In genomic region chr5:179371681-179372675, GRCh38 we compare ENCODE assay signal across 13 cellular contexts. TPM values are rescaled to one million over a fixed set of nuclear protein-coding genes. Genes with fewer than 3 reads are reported as not detected.
A peak's percentile ranks its signal among the peaks of the same experiment; 100 is the strongest.
DNase-seq lines count a peak whose midpoint lies in the region; ATAC-seq, FAIRE-seq and TF ChIP-seq lines count a peak whose summit lies in the region.
"Had no signal": no experiment of that assay in that cellular context is flagged by ENCODE, and none has a peak within 500 bp of the region (broad histone marks: within the 10 kb centered on the region; RNA-seq: fewer than 3 reads in every experiment).

No MANE protein-coding gene starts in this region.

- H3K9me3 ChIP-seq in left ventricle myocardium inferior (replicated peaks) (no peaks in the 10 kb centered on the region), kidney (ENCODE audit: control insufficient read depth in 1 of 2, low read length in 2 of 2) (no peaks in the 10 kb centered on the region), upper lobe of right lung (no peaks in the 10 kb centered on the region)
- H3K9me3 ChIP-seq: neutrophil, thoracic aorta had no signal

- H3K27ac ChIP-seq in left ventricle myocardium inferior (replicated peaks) (no peak overlapping the region), kidney (ENCODE audit: low read depth in 2 of 2, low read length in 2 of 2) (no peak overlapping the region), upper lobe of right lung (no peak overlapping the region)
- H3K27ac ChIP-seq: hepatocyte, neutrophil, thoracic aorta had no signal

- H3K9ac ChIP-seq in kidney (ENCODE audit: low read length in 2 of 2) = no peak overlapping the region

- no peaks in the 10 kb centered on the region for H3K4me1 ChIP-seq in left ventricle myocardium inferior
- no peaks in the 10 kb centered on the region for H3K4me1 ChIP-seq in kidney (ENCODE audit: control insufficient read depth in 1 of 2, insufficient read depth in 1 of 2, low read depth in 1 of 2, low read length in 2 of 2)
- no peaks in the 10 kb centered on the region for H3K4me1 ChIP-seq in upper lobe of right lung

- H3K27me3 ChIP-seq in left ventricle myocardium inferior (ENCODE audit: low read depth) (peaks cover 29% of the 10 kb centered on the region), upper lobe of right lung (no peaks in the 10 kb centered on the region)
- H3K27me3 ChIP-seq: hepatocyte, neutrophil had no signal

- TF ChIP-seq CTCF in left ventricle myocardium inferior (IDR thresholded peaks at IDR 0.05; ENCODE audit: borderline replicate concordance) (no peak), kidney (IDR thresholded peaks at IDR 0.05; ENCODE audit: borderline replicate concordance, extremely low read depth, insufficient read depth) (no peak), upper lobe of right lung (IDR thresholded peaks at IDR 0.05) (no peak)

- DNase-seq in cardiac septum (ENCODE audit: low spot score) (peak; percentile 64), left ventricle myocardium inferior (no peak), NCI-H748 treated with DMSO at 0.1 percent for 48 hours (lab: John Stamatoyannopoulos, UW) (peak; percentile 77), kidney (peak; percentile 39), upper lobe of right lung (peak; percentile 55), GM19239 (ENCODE audit: insufficient read length, low spot score) (no peak), NCI-H2227 (lab: John Stamatoyannopoulos, UW; ENCODE audit: unreplicated experiment) (no peak), Right ventricle myocardium superior (no peak)
- DNase-seq: activated naive CD8-positive, alpha-beta T cell treated with anti-CD3 and anti-CD28 coated beads, Interleukin-2, amount 10 ng/mL, durations not matched to agents 7 days and 5 days had no signal

- H3K36me3 ChIP-seq in left ventricle myocardium inferior (no peaks in the 10 kb centered on the region), kidney (ENCODE audit: control insufficient read depth in 1 of 2, insufficient read depth in 2 of 2, low read length in 2 of 2) (no peaks in the 10 kb centered on the region), upper lobe of right lung (no peaks in the 10 kb centered on the region)
- H3K36me3 ChIP-seq: neutrophil, thoracic aorta had no signal

- no peak for FAIRE-seq in kidney (lab: Jason Lieb, UNC)
- no peak for FAIRE-seq in GM19239 (lab: Jason Lieb, UNC)
- FAIRE-seq: H1 had no signal

- H3K4me3 ChIP-seq in left ventricle myocardium inferior = no peak overlapping the region
- no peak overlapping the region for H3K4me3 ChIP-seq in kidney (ENCODE audit: low read length in 2 of 2)
- no peak overlapping the region for H3K4me3 ChIP-seq in upper lobe of right lung
- H3K4me3 ChIP-seq: hepatocyte, thoracic aorta had no signal

- ATAC-seq in upper lobe of right lung (no peak), Right ventricle myocardium superior (ENCODE audit: poor library complexity) (no peak)

- intact Hi-C loops in cardiac septum (cut with DNase I) = no loop called here
- intact Hi-C loops in left ventricle myocardium inferior (cut with micrococcal nuclease) = no loop called here
- intact Hi-C loops in kidney (cut with DNase I) = no loop called here
- intact Hi-C loops in upper lobe of right lung (cut with DNase I) = no loop called here
- intact Hi-C loops in Right ventricle myocardium superior (cut with DNase I) = no loop called here

RNA-seq across cellular contexts. Expression of gene ADAMTS2, which starts 26.7 kb away (rescaled TPM):
- total RNA-seq in cardiac septum = 5.9 TPM
- 4.6 TPM for total RNA-seq in left ventricle myocardium inferior
- 13.6 TPM for total RNA-seq in kidney
- polyA plus RNA-seq in kidney (ENCODE audit: insufficient read depth, low read depth, low replicate concordance) = 2.0 TPM
- total RNA-seq in upper lobe of right lung = 16.4 TPM
- total RNA-seq in Right ventricle myocardium superior = 3.6 TPM
- total RNA-seq: activated naive CD8-positive, alpha-beta T cell treated with anti-CD3 and anti-CD28 coated beads, Interleukin-2, amount 10 ng/mL, durations not matched to agents 7 days and 5 days had no signal

Comparison
In these comparisons a context has a peak if more than half of its experiments do, and no peak if none do; other contexts are left out.
1. DNase-seq: peak in cardiac septum (single experiment), NCI-H748 treated with DMSO at 0.1 percent for 48 hours (single experiment), kidney (single experiment) and upper lobe of right lung (single experiment); none in left ventricle myocardium inferior (single experiment), GM19239 (single experiment), NCI-H2227 (single experiment) and Right ventricle myocardium superior (single experiment).